Comparison of ENCODE assay signal across 25 cellular contexts in the genomic region with DNA sequence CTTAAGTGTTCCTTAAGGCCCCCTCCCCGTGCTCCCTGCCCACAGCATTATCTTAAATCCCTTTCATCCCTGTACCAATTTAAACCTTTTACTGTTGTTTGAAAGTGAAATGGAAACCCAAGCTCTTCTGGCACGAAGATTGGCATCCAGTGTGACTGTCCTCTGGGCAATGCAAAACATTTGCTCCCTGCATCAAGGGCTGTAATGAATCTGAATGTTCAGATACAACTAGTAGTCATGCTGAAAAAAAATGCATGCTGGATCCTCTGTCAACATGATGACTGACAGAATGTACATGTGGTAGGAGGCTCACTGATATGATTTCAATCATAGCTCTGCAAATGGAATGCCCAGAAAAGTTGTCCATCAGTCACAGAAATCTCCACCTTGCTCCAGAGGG. TPM values are rescaled to one million over a fixed set of nuclear protein-coding genes. Genes with fewer than 3 reads are reported as not detected.
DNase-seq lines count a peak whose midpoint lies in the region; ATAC-seq, FAIRE-seq and TF ChIP-seq lines count a peak whose summit lies in the region.
"Had no signal": no experiment of that assay in that cellular context is flagged by ENCODE, and none has a peak within 500 bp of the region (broad histone marks: within the 10 kb centered on the region; RNA-seq: fewer than 3 reads in every experiment).

No MANE protein-coding gene starts in this region.

- intact Hi-C loops in gastrocnemius medialis (cut with DNase I; ENCODE audit: low total_unique reads): loop anchor here (10.0 kb wide), 1 partner anchor 1684 kb away; a partner anchor contains a TSS
- intact Hi-C loops in activated T-helper 2 cell treated with anti-CD3 and anti-CD28 coated beads, Interferon-gamma antibody, Interleukin-2, Interleukin-4, amounts not matched to agents 10 μg/mL and 5 μg/mL and 100 μg/mL, durations not matched to agents 14 hours and 24 hours and 36 hours (cut with micrococcal nuclease): no loop called here

- H3K4me3 ChIP-seq in foreskin fibroblast (ENCODE audit: low read depth in 1 of 2, low read length in 2 of 2): no peak overlapping the region
- H3K4me3 ChIP-seq in gastrocnemius medialis: no peak overlapping the region
- H3K4me3 ChIP-seq: K562, Peyer's patch, prostate gland had no signal

- H3K4me1 ChIP-seq in gastrocnemius medialis: peaks cover 5 to 6% of the 10 kb centered on the region in 2 donors
- H3K4me1 ChIP-seq: Peyer's patch, prostate gland had no signal

- no peaks in the 10 kb centered on the region for H3K36me3 ChIP-seq in gastrocnemius medialis
- H3K36me3 ChIP-seq: Peyer's patch, prostate gland had no signal

- TF ChIP-seq POLR2A in H54 (IDR thresholded peaks at IDR 0.05; ENCODE audit: low read depth, low read length): no peak
- no peak for TF ChIP-seq POLR2A in gastrocnemius medialis (IDR thresholded peaks at IDR 0.05)

- no peak overlapping the region for H3K4me3 Mint-ChIP-seq in activated T-helper 2 cell treated with anti-CD3 and anti-CD28 coated beads, Interferon-gamma antibody, Interleukin-2, Interleukin-4, amounts not matched to agents 10 μg/mL and 5 μg/mL and 100 μg/mL, durations not matched to agents 14 hours and 24 hours and 36 hours (ENCODE audit: low read depth)
- H3K4me3 Mint-ChIP-seq: naive B cell; stimulated activated memory B cell treated with anti-CD40 and anti-IgM and Interleukin-4, amounts not matched to agents 10 μg/mL and 1 μg/mL and 100 μg/mL, for 72 hours; type B pancreatic cell had no signal

- FAIRE-seq in H54 (lab: Jason Lieb, UNC): peak; percentile 81
- FAIRE-seq: endothelial cell of umbilical vein, keratinocyte had no signal

- H3K27ac Mint-ChIP-seq in activated T-helper 2 cell treated with anti-CD3 and anti-CD28 coated beads, Interferon-gamma antibody, Interleukin-2, Interleukin-4, amounts not matched to agents 10 μg/mL and 5 μg/mL and 100 μg/mL, durations not matched to agents 14 hours and 24 hours and 36 hours: no peak overlapping the region
- H3K27ac Mint-ChIP-seq: activated naive CD4-positive, alpha-beta T cell treated with anti-CD3 and anti-CD28 coated beads, Interleukin-2, amount 50 U/mL, for 72 hours; naive B cell; stimulated activated memory B cell treated with anti-CD40 and anti-IgM and Interleukin-4, amounts not matched to agents 10 μg/mL and 1 μg/mL and 100 μg/mL, for 72 hours; type B pancreatic cell had no signal

- H3K9me3 Mint-ChIP-seq in activated T-helper 2 cell treated with anti-CD3 and anti-CD28 coated beads, Interferon-gamma antibody, Interleukin-2, Interleukin-4, amounts not matched to agents 10 μg/mL and 5 μg/mL and 100 μg/mL, durations not matched to agents 14 hours and 24 hours and 36 hours: no peaks in the 10 kb centered on the region
- H3K9me3 Mint-ChIP-seq: activated naive CD4-positive, alpha-beta T cell treated with anti-CD3 and anti-CD28 coated beads, Interleukin-2, amount 50 U/mL, for 72 hours; naive B cell; stimulated activated memory B cell treated with anti-CD40 and anti-IgM and Interleukin-4, amounts not matched to agents 10 μg/mL and 1 μg/mL and 100 μg/mL, for 72 hours had no signal

- H3K27ac ChIP-seq in gastrocnemius medialis: peak overlapping the region in 3 of 4 donors; percentile 25 to 57 (median 54)
- H3K27ac ChIP-seq: Peyer's patch, prostate gland had no signal

- no peak for TF ChIP-seq CTCF in foreskin fibroblast (IDR thresholded peaks at IDR 0.05; ENCODE audit: low read depth, low read length)
- no peak for TF ChIP-seq CTCF in gastrocnemius medialis (IDR thresholded peaks at IDR 0.05 in 4 of 5, conservative IDR thresholded peaks at IDR 0.05 in 1 of 5)

- DNase-seq in H54 (ENCODE audit: insufficient read length, low spot score) (no peak), foreskin fibroblast (peak; percentile 27 to 51), gastrocnemius medialis (peak; percentile 21 to 27), NOMO-1 (lab: John Stamatoyannopoulos, UW; ENCODE audit: unreplicated experiment in 2 of 2) (no peak), T-helper 2 cell (no peak)
- DNase-seq in activated T-helper 2 cell treated with anti-CD3 and anti-CD28 coated beads, Interferon-gamma antibody, Interleukin-2, Interleukin-4, amounts not matched to agents 10 μg/mL and 5 μg/mL and 100 μg/mL, durations not matched to agents 14 hours and 24 hours and 36 hours (ENCODE audit: low spot score): no peak
- DNase-seq: activated CD4-positive, alpha-beta T cell treated with anti-CD3 and anti-CD28 coated beads for 48 hours; anterior cingulate cortex; Calu3; DMS79 treated with DMSO at 0.1 percent for 48 hours; naive B cell; NCI-H1105 treated with DMSO at 0.1 percent for 48 hours; NCI-H1930; NCI-H526; Peyer's patch; SIG-M5; SW 1271 had no signal

- H3K36me3 Mint-ChIP-seq in activated T-helper 2 cell treated with anti-CD3 and anti-CD28 coated beads, Interferon-gamma antibody, Interleukin-2, Interleukin-4, amounts not matched to agents 10 μg/mL and 5 μg/mL and 100 μg/mL, durations not matched to agents 14 hours and 24 hours and 36 hours (ENCODE audit: low read depth): no peaks in the 10 kb centered on the region
- H3K36me3 Mint-ChIP-seq: activated naive CD4-positive, alpha-beta T cell treated with anti-CD3 and anti-CD28 coated beads, Interleukin-2, amount 50 U/mL, for 72 hours; naive B cell; stimulated activated memory B cell treated with anti-CD40 and anti-IgM and Interleukin-4, amounts not matched to agents 10 μg/mL and 1 μg/mL and 100 μg/mL, for 72 hours; type B pancreatic cell had no signal

- H3K9me3 ChIP-seq in gastrocnemius medialis: no peaks in the 10 kb centered on the region
- H3K9me3 ChIP-seq: Peyer's patch, prostate gland had no signal

- no peaks in the 10 kb centered on the region for H3K4me1 Mint-ChIP-seq in activated T-helper 2 cell treated with anti-CD3 and anti-CD28 coated beads, Interferon-gamma antibody, Interleukin-2, Interleukin-4, amounts not matched to agents 10 μg/mL and 5 μg/mL and 100 μg/mL, durations not matched to agents 14 hours and 24 hours and 36 hours (ENCODE audit: low read depth)
- H3K4me1 Mint-ChIP-seq: naive B cell; stimulated activated memory B cell treated with anti-CD40 and anti-IgM and Interleukin-4, amounts not matched to agents 10 μg/mL and 1 μg/mL and 100 μg/mL, for 72 hours had no signal

- peaks cover 8% of the 10 kb centered on the region for H3K27me3 Mint-ChIP-seq in activated T-helper 2 cell treated with anti-CD3 and anti-CD28 coated beads, Interferon-gamma antibody, Interleukin-2, Interleukin-4, amounts not matched to agents 10 μg/mL and 5 μg/mL and 100 μg/mL, durations not matched to agents 14 hours and 24 hours and 36 hours (ENCODE audit: low read depth)
- H3K27me3 Mint-ChIP-seq: type B pancreatic cell had no signal

- H3K27me3 ChIP-seq in gastrocnemius medialis: no peaks in the 10 kb centered on the region
- H3K27me3 ChIP-seq: Peyer's patch had no signal

- ATAC-seq in SK-N-SH treated with all-trans-retinoic acid at 6 μM for 48 hours (peak; percentile 44; the same call in 2 of the 3 replicates), gastrocnemius medialis (peak; percentile 84 to 96)
- ATAC-seq: activated naive CD4-positive, alpha-beta T cell treated with anti-CD3 and anti-CD28 coated beads, Interleukin-2, amount 50 U/mL, for 72 hours; K562; stimulated activated memory B cell treated with anti-CD40 and anti-IgM and Interleukin-4, amounts not matched to agents 10 μg/mL and 1 μg/mL and 100 μg/mL, for 72 hours had no signal

- in situ Hi-C loops in gastrocnemius medialis (cut with MboI; ENCODE audit: low sequenced_read_pairs in 4 of 4): no loop called here

TF ChIP-seq in SK-N-SH treated with all-trans-retinoic acid at 6 μM for 48 hours, 23 proteins besides CTCF, POLR2A, EP300 and RAD21 (continues in another document):
- TF ChIP-seq, protein P1, sequence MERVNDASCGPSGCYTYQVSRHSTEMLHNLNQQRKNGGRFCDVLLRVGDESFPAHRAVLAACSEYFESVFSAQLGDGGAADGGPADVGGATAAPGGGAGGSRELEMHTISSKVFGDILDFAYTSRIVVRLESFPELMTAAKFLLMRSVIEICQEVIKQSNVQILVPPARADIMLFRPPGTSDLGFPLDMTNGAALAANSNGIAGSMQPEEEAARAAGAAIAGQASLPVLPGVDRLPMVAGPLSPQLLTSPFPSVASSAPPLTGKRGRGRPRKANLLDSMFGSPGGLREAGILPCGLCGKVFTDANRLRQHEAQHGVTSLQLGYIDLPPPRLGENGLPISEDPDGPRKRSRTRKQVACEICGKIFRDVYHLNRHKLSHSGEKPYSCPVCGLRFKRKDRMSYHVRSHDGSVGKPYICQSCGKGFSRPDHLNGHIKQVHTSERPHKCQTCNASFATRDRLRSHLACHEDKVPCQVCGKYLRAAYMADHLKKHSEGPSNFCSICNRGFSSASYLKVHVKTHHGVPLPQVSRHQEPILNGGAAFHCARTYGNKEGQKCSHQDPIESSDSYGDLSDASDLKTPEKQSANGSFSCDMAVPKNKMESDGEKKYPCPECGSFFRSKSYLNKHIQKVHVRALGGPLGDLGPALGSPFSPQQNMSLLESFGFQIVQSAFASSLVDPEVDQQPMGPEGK (CRISPR knock-in tag; IDR thresholded peaks at IDR 0.05; ENCODE audit: borderline replicate concordance): no peak
- TF ChIP-seq RARB (CRISPR knock-in tag; IDR thresholded peaks at IDR 0.05): no peak
- no peak for TF ChIP-seq GLIS3 (CRISPR knock-in tag; IDR thresholded peaks at IDR 0.05)
- TF ChIP-seq ESRRG (CRISPR knock-in tag; IDR thresholded peaks at IDR 0.05): no peak
- TF ChIP-seq BACH2 (CRISPR knock-in tag; IDR thresholded peaks at IDR 0.05; ENCODE audit: borderline replicate concordance): no peak
- TF ChIP-seq PPARA (CRISPR knock-in tag; IDR thresholded peaks at IDR 0.05; ENCODE audit: borderline replicate concordance): no peak
- TF ChIP-seq ZNF565 (CRISPR knock-in tag; conservative IDR thresholded peaks at IDR 0.05; ENCODE audit: low read depth): no peak
- no peak for TF ChIP-seq TCF4 (CRISPR knock-in tag; IDR thresholded peaks at IDR 0.05; ENCODE audit: borderline replicate concordance)
- TF ChIP-seq, protein P2, sequence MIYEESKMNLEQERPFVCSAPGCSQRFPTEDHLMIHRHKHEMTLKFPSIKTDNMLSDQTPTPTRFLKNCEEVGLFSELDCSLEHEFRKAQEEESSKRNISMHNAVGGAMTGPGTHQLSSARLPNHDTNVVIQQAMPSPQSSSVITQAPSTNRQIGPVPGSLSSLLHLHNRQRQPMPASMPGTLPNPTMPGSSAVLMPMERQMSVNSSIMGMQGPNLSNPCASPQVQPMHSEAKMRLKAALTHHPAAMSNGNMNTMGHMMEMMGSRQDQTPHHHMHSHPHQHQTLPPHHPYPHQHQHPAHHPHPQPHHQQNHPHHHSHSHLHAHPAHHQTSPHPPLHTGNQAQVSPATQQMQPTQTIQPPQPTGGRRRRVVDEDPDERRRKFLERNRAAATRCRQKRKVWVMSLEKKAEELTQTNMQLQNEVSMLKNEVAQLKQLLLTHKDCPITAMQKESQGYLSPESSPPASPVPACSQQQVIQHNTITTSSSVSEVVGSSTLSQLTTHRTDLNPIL (CRISPR knock-in tag; IDR thresholded peaks at IDR 0.05; ENCODE audit: low read depth): no peak

RNA-seq across cellular contexts. Expression of a gene that starts 8.1 kb away (rescaled TPM):
- 10 to 100 TPM in 3 of 4 donors, 1 to 10 TPM in 1; 9.3 to 25.1 (median 14.2) TPM for total RNA-seq in gastrocnemius medialis
- 10.7 and 13.9 TPM in 2 replicates for total RNA-seq in activated T-helper 2 cell treated with anti-CD3 and anti-CD28 coated beads, Interferon-gamma antibody, Interleukin-2, Interleukin-4, amounts not matched to agents 10 μg/mL and 5 μg/mL and 100 μg/mL, durations not matched to agents 14 hours and 24 hours and 36 hours

Comparison
In these comparisons a context has a peak if more than half of its experiments do, and no peak if none do; other contexts are left out.
1. DNase-seq: peak in foreskin fibroblast (2 of 2) and gastrocnemius medialis (2 of 2); none in H54 (single experiment), NOMO-1 (0 of 2), activated T-helper 2 cell treated with anti-CD3 and anti-CD28 coated beads, Interferon-gamma antibody, Interleukin-2, Interleukin-4, amounts not matched to agents 10 μg/mL and 5 μg/mL and 100 μg/mL, durations not matched to agents 14 hours and 24 hours and 36 hours (single experiment) and T-helper 2 cell (0 of 5).